In genomic region chr4:171265190-171265818, GRCh38 we compare ENCODE assay signal across 29 cellular contexts.
"Had no signal": no experiment of that assay in that cellular context is flagged by ENCODE, and none has a peak within 500 bp of the region (broad histone marks: within the 10 kb centered on the region; RNA-seq: fewer than 3 reads in every experiment).

No MANE protein-coding gene starts in this region.

- H3K27me3 ChIP-seq: adrenal gland, body of pancreas, esophagus muscularis mucosa, foreskin keratinocyte, gastrocnemius medialis had no signal

- H3K4me3 ChIP-seq: adrenal gland, body of pancreas, esophagus muscularis mucosa, gastrocnemius medialis had no signal

- FAIRE-seq: colon had no signal

- ATAC-seq: activated CD4-positive, CD25-positive, alpha-beta regulatory T cell treated with anti-CD3 and anti-CD28 coated beads, Interleukin-2, amount 50 U/mL, for 24 hours; activated CD8-positive, alpha-beta T cell treated with anti-CD3 and anti-CD28 coated beads for 36 hours; activated naive CD8-positive, alpha-beta T cell treated with anti-CD3 and anti-CD28 coated beads, Interleukin-2, amount 50 U/mL, for 24 hours; activated T-cell treated with anti-CD3 and anti-CD28 coated beads, Interleukin-2, amount 50 U/mL, for 4 hours; body of pancreas; effector memory CD8-positive, alpha-beta T cell; foreskin keratinocyte; gastrocnemius medialis; T-helper 17 cell had no signal

- H3K36me3 ChIP-seq: adrenal gland, esophagus muscularis mucosa, gastrocnemius medialis, WERI-Rb-1 had no signal

- H3K4me1 ChIP-seq: adrenal gland, body of pancreas, esophagus muscularis mucosa, foreskin keratinocyte, gastrocnemius medialis had no signal

- DNase-seq: activated B cell treated with CpG ODN at 0.5 μM for 24 hours; activated CD4-positive, alpha-beta T cell treated with anti-CD3 and anti-CD28 coated beads for 48 hours; activated CD4-positive, alpha-beta T cell treated with anti-CD3 and anti-CD28 coated beads, Interleukin-2, amount 50 U/mL, for 1 hour; activated CD4-positive, alpha-beta T cell treated with anti-CD3 and anti-CD28 coated beads, Interleukin-2, amount 50 U/mL, for 48 hours; activated CD8-positive, alpha-beta memory T cell treated with anti-CD3 and anti-CD28 coated beads for 24 hours; activated CD8-positive, alpha-beta T cell treated with anti-CD3 and anti-CD28 coated beads for 36 hours; activated effector memory CD4-positive, alpha-beta T cell treated with anti-CD3 and anti-CD28 coated beads, Interleukin-2, amount 50 U/mL, for 16 hours; activated naive CD4-positive, alpha-beta T cell treated with anti-CD3 and anti-CD28 coated beads for 36 hours; activated naive CD8-positive, alpha-beta T cell treated with anti-CD3 and anti-CD28 coated beads for 36 hours; activated naive CD8-positive, alpha-beta T cell treated with anti-CD3 and anti-CD28 coated beads, Interleukin-2, amount 50 U/mL, for 24 hours; activated T-cell treated with anti-CD3 and anti-CD28 coated beads, Interleukin-2, amount 50 U/mL, for 4 hours; adrenal gland; amygdala; aorta; body of pancreas; caudate nucleus; cortex of kidney; dermis blood vessel endothelial cell; effector CD4-positive, alpha-beta T cell; effector memory CD8-positive, alpha-beta T cell; erythroblast; foreskin keratinocyte; gastrocnemius medialis; T-helper 17 cell; T1000; WERI-Rb-1 had no signal

- H3K9me3 ChIP-seq: body of pancreas, esophagus muscularis mucosa, gastrocnemius medialis had no signal

- H3K27ac ChIP-seq: adrenal gland, body of pancreas, esophagus muscularis mucosa, foreskin keratinocyte, gastrocnemius medialis, WERI-Rb-1 had no signal
